19 cellular contexts compared by ENCODE assay signal in genomic region chr3:53887446-53887845, GRCh38. TPM values are rescaled to one million over a fixed set of nuclear protein-coding genes. Genes with fewer than 3 reads are reported as not detected.
A peak's percentile ranks its signal among the peaks of the same experiment; 100 is the strongest.
DNase-seq lines count a peak whose midpoint lies in the region; ATAC-seq and TF ChIP-seq lines count a peak whose summit lies in the region.
"Had no signal": no experiment of that assay in that cellular context is flagged by ENCODE, and none has a peak within 500 bp of the region (broad histone marks: within the 10 kb centered on the region; RNA-seq: fewer than 3 reads in every experiment).

No MANE protein-coding gene starts in this region.

- H2AFZ ChIP-seq in Loucy (ENCODE audit: low read length) = no peak overlapping the region

- DNase-seq in activated CD4-positive, alpha-beta T cell treated with anti-CD3 and anti-CD28 coated beads for 36 hours = no peak
- DNase-seq in activated CD4-positive, alpha-beta T cell treated with anti-CD3 and anti-CD28 coated beads for 4 hours = no peak
- DNase-seq in activated naive CD8-positive, alpha-beta T cell treated with anti-CD3 and anti-CD28 coated beads, Interleukin-2, amount 10 ng/mL, durations not matched to agents 7 days and 5 days = no peak
- DNase-seq in cerebellum (ENCODE audit: low spot score) (no peak), NCI-H146 (lab: John Stamatoyannopoulos, UW) (no peak)
- no peak for DNase-seq in activated CD4-positive, CD25-positive, alpha-beta regulatory T cell (lab: John Stamatoyannopoulos, UW)
- DNase-seq: 8988T, Calu3, GOT3, NCI-H1092 treated with DMSO at 0.1 percent for 48 hours, NCI-H187, NCI-H446, Right ventricle myocardium superior had no signal

- TF ChIP-seq CTCF in Loucy (conservative IDR thresholded peaks at IDR 0.05; ENCODE audit: low read length) = no peak

- H3K27me3 ChIP-seq in BLaER1 (no peaks in the 10 kb centered on the region), Loucy (ENCODE audit: insufficient read depth, low read length, poor library complexity, severe bottlenecking) (peaks cover 14% of the 10 kb centered on the region)

- H3K9me3 ChIP-seq in BLaER1 (no peaks in the 10 kb centered on the region), Loucy (ENCODE audit: insufficient read depth, low read depth, low read length) (no peaks in the 10 kb centered on the region)

- CTCF ChIA-PET in activated CD4-positive, alpha-beta T cell treated with anti-CD3 and anti-CD28 coated beads for 36 hours (lab: Charles Lee) = interaction anchor here (0.5 to 0.6 kb wide), 2 partner anchors 104 to 540 kb away, joined by 3 read pairs; partner anchors contain the start of gene DCP1A

- no peak for ATAC-seq in activated CD4-positive, alpha-beta T cell treated with anti-CD3 and anti-CD28 coated beads for 36 hours
- no peak for ATAC-seq in activated naive CD8-positive, alpha-beta T cell treated with anti-CD3 and anti-CD28 coated beads, Interleukin-2, amount 10 ng/mL, durations not matched to agents 7 days and 5 days (ENCODE audit: low read depth)
- ATAC-seq: K562, Panc1 had no signal

- H3K27ac Mint-ChIP-seq in activated CD4-positive, alpha-beta T cell treated with anti-CD3 and anti-CD28 coated beads for 36 hours = peak overlapping the region; percentile 49
- H3K27ac Mint-ChIP-seq in activated naive CD8-positive, alpha-beta T cell treated with anti-CD3 and anti-CD28 coated beads, Interleukin-2, amount 10 ng/mL, durations not matched to agents 7 days and 5 days = no peak overlapping the region

- no peak overlapping the region for H3K9ac ChIP-seq in BLaER1
- H3K9ac ChIP-seq in Loucy (ENCODE audit: low read depth, low read length, poor library complexity, severe bottlenecking) = no peak overlapping the region

- peaks cover 43% of the 10 kb centered on the region for H4K20me1 ChIP-seq in BLaER1
- peaks cover 7% of the 10 kb centered on the region for H4K20me1 ChIP-seq in Loucy (ENCODE audit: insufficient read depth, low read length, poor library complexity, severe bottlenecking)

- H3K27ac ChIP-seq in BLaER1 = no peak overlapping the region
- H3K27ac ChIP-seq: C4-2B, HL-60 had no signal

- H3K36me3 ChIP-seq in BLaER1 (peaks cover 54% of the 10 kb centered on the region), Loucy (ENCODE audit: insufficient read depth, low read length) (peaks cover 4% of the 10 kb centered on the region; the same call in 1 of the 2 replicates)

- H3K36me3 Mint-ChIP-seq in activated CD4-positive, alpha-beta T cell treated with anti-CD3 and anti-CD28 coated beads for 36 hours (ENCODE audit: low read depth) = peaks cover 41% of the 10 kb centered on the region
- H3K36me3 Mint-ChIP-seq in activated naive CD8-positive, alpha-beta T cell treated with anti-CD3 and anti-CD28 coated beads, Interleukin-2, amount 10 ng/mL, durations not matched to agents 7 days and 5 days = peaks cover 20% of the 10 kb centered on the region

- H3K4me3 ChIP-seq in BLaER1 = no peak overlapping the region
- no peak overlapping the region for H3K4me3 ChIP-seq in Loucy (ENCODE audit: low read length, poor library complexity, severe bottlenecking)
- H3K4me3 ChIP-seq: K562 had no signal

- peaks cover 13% of the 10 kb centered on the region; the same call in 1 of the 2 replicates for H3K79me2 ChIP-seq in Loucy (ENCODE audit: insufficient read depth, low read length)

- peaks cover 39% of the 10 kb centered on the region for H3K4me1 ChIP-seq in BLaER1
- peaks cover 20% of the 10 kb centered on the region for H3K4me1 ChIP-seq in Loucy (ENCODE audit: insufficient read depth, low read length, poor library complexity, severe bottlenecking)

- no peak overlapping the region for H3K4me3 Mint-ChIP-seq in activated CD4-positive, alpha-beta T cell treated with anti-CD3 and anti-CD28 coated beads for 36 hours
- peak overlapping the region; percentile 6 for H3K4me3 Mint-ChIP-seq in activated naive CD8-positive, alpha-beta T cell treated with anti-CD3 and anti-CD28 coated beads, Interleukin-2, amount 10 ng/mL, durations not matched to agents 7 days and 5 days

- H3K9me2 ChIP-seq in Loucy (replicated peaks; ENCODE audit: low read depth, low read length) = no peaks in the 10 kb centered on the region

- intact Hi-C loops in activated CD4-positive, alpha-beta T cell treated with anti-CD3 and anti-CD28 coated beads for 36 hours (cut with DNase I, micrococcal nuclease) = loop anchor here in 1 of 2 experiments (10.0 kb wide), 4 partner anchors 753 to 1203 kb away; partner anchors contain the start of genes GNL3, PBRM1, RFT1 and SFMBT1

- POLR2A ChIA-PET in activated CD4-positive, alpha-beta T cell treated with anti-CD3 and anti-CD28 coated beads for 36 hours (lab: Charles Lee) = no interaction called here
- POLR2A ChIA-PET in activated naive CD8-positive, alpha-beta T cell treated with anti-CD3 and anti-CD28 coated beads, Interleukin-2, amount 10 ng/mL, durations not matched to agents 7 days and 5 days (lab: Charles Lee) = no interaction called here

- peaks cover 51% of the 10 kb centered on the region for H3K4me1 Mint-ChIP-seq in activated CD4-positive, alpha-beta T cell treated with anti-CD3 and anti-CD28 coated beads for 36 hours
- peaks cover 38% of the 10 kb centered on the region for H3K4me1 Mint-ChIP-seq in activated naive CD8-positive, alpha-beta T cell treated with anti-CD3 and anti-CD28 coated beads, Interleukin-2, amount 10 ng/mL, durations not matched to agents 7 days and 5 days

- peak overlapping the region; percentile 66 for H3K4me2 ChIP-seq in BLaER1
- H3K4me2 ChIP-seq in Loucy (ENCODE audit: low read depth, low read length, poor library complexity, severe bottlenecking) = peak overlapping the region; percentile 25

- H3K27me3 Mint-ChIP-seq in activated CD4-positive, alpha-beta T cell treated with anti-CD3 and anti-CD28 coated beads for 36 hours = no peaks in the 10 kb centered on the region
- H3K27me3 Mint-ChIP-seq in activated naive CD8-positive, alpha-beta T cell treated with anti-CD3 and anti-CD28 coated beads, Interleukin-2, amount 10 ng/mL, durations not matched to agents 7 days and 5 days = no peaks in the 10 kb centered on the region

- H3F3A ChIP-seq in Loucy (ENCODE audit: low read depth) = no peaks in the 10 kb centered on the region

- H3K9me3 Mint-ChIP-seq in activated CD4-positive, alpha-beta T cell treated with anti-CD3 and anti-CD28 coated beads for 36 hours (ENCODE audit: low read depth) = no peaks in the 10 kb centered on the region
- H3K9me3 Mint-ChIP-seq in activated naive CD8-positive, alpha-beta T cell treated with anti-CD3 and anti-CD28 coated beads, Interleukin-2, amount 10 ng/mL, durations not matched to agents 7 days and 5 days = no peaks in the 10 kb centered on the region

RNA-seq across cellular contexts. Expression of gene SELENOK, which starts 4.2 kb away (rescaled TPM):
- total RNA-seq in activated CD4-positive, alpha-beta T cell treated with anti-CD3 and anti-CD28 coated beads for 36 hours = 10 to 100 TPM; 31.6 to 45.1 TPM
- total RNA-seq in activated naive CD8-positive, alpha-beta T cell treated with anti-CD3 and anti-CD28 coated beads, Interleukin-2, amount 10 ng/mL, durations not matched to agents 7 days and 5 days = 10 to 100 TPM; 43.2 to 43.9 TPM
- 52.4 TPM for total RNA-seq in cerebellum

RNA-seq across cellular contexts. Expression of gene ACTR8, which starts 5.5 kb away (rescaled TPM):
- 10 to 100 TPM; 26.0 to 28.9 TPM for total RNA-seq in activated CD4-positive, alpha-beta T cell treated with anti-CD3 and anti-CD28 coated beads for 36 hours
- total RNA-seq in activated naive CD8-positive, alpha-beta T cell treated with anti-CD3 and anti-CD28 coated beads, Interleukin-2, amount 10 ng/mL, durations not matched to agents 7 days and 5 days = 10 to 100 TPM; 31.8 to 35.3 TPM
- total RNA-seq in cerebellum = 49.7 TPM

RNA-seq across cellular contexts. Expression of gene IL17RB, which starts 41.1 kb away (rescaled TPM):
- total RNA-seq in activated CD4-positive, alpha-beta T cell treated with anti-CD3 and anti-CD28 coated beads for 36 hours = under 1 TPM; 0.33 to 0.69 TPM
- under 1 TPM; 0.31 to 0.42 TPM for total RNA-seq in activated naive CD8-positive, alpha-beta T cell treated with anti-CD3 and anti-CD28 coated beads, Interleukin-2, amount 10 ng/mL, durations not matched to agents 7 days and 5 days
- total RNA-seq in cerebellum = 14.2 TPM

RNA-seq across cellular contexts. Expression of gene CHDH, which starts 41.2 kb away (rescaled TPM):
- total RNA-seq in activated CD4-positive, alpha-beta T cell treated with anti-CD3 and anti-CD28 coated beads for 36 hours = under 1 TPM; 0.30 to 0.55 TPM
- under 1 TPM; 0.11 to 0.17 TPM for total RNA-seq in activated naive CD8-positive, alpha-beta T cell treated with anti-CD3 and anti-CD28 coated beads, Interleukin-2, amount 10 ng/mL, durations not matched to agents 7 days and 5 days
- 4.5 TPM for total RNA-seq in cerebellum
